Comparison of ENCODE assay signal across 1 cellular context in genomic region chr20:22584922-22585785, GRCh38.
TF ChIP-seq lines count a peak whose summit lies in the region.

No MANE protein-coding gene starts in this region.

TF ChIP-seq in HepG2, 621 proteins besides CTCF, POLR2A, EP300 and RAD21 (continued from another document and continues in another):
- TF ChIP-seq, protein P1, sequence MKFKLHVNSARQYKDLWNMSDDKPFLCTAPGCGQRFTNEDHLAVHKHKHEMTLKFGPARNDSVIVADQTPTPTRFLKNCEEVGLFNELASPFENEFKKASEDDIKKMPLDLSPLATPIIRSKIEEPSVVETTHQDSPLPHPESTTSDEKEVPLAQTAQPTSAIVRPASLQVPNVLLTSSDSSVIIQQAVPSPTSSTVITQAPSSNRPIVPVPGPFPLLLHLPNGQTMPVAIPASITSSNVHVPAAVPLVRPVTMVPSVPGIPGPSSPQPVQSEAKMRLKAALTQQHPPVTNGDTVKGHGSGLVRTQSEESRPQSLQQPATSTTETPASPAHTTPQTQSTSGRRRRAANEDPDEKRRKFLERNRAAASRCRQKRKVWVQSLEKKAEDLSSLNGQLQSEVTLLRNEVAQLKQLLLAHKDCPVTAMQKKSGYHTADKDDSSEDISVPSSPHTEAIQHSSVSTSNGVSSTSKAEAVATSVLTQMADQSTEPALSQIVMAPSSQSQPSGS (CRISPR knock-in tag; IDR thresholded peaks at IDR 0.05): peak; percentile 54; the same call in 1 of the 2 replicates
- TF ChIP-seq NFAT5 (CRISPR knock-in tag; IDR thresholded peaks at IDR 0.05): no peak; the same call in none of the 2 replicates
- peak; percentile 77 for TF ChIP-seq ZMAT3 (CRISPR knock-in tag; conservative IDR thresholded peaks at IDR 0.05)
- TF ChIP-seq ZNF567 (CRISPR knock-in tag; IDR thresholded peaks at IDR 0.05; ENCODE audit: borderline replicate concordance): no peak
- peak; percentile 55; the same call in 1 of the 2 replicates for TF ChIP-seq ARNT2 (CRISPR knock-in tag; IDR thresholded peaks at IDR 0.05; ENCODE audit: low read depth)
- peak; percentile 28; the same call in 1 of the 2 replicates for TF ChIP-seq ZNF549 (CRISPR knock-in tag; IDR thresholded peaks at IDR 0.05)
- TF ChIP-seq SPEN (CRISPR knock-in tag; IDR thresholded peaks at IDR 0.05; ENCODE audit: low read depth): peak; percentile 45
- no peak for TF ChIP-seq RBM39 (IDR thresholded peaks at IDR 0.05; ENCODE audit: low read depth, low read length, poor library complexity, severe bottlenecking)
- peak; percentile 76 for TF ChIP-seq GATAD1 (CRISPR knock-in tag; IDR thresholded peaks at IDR 0.05)
- TF ChIP-seq, protein P2, sequence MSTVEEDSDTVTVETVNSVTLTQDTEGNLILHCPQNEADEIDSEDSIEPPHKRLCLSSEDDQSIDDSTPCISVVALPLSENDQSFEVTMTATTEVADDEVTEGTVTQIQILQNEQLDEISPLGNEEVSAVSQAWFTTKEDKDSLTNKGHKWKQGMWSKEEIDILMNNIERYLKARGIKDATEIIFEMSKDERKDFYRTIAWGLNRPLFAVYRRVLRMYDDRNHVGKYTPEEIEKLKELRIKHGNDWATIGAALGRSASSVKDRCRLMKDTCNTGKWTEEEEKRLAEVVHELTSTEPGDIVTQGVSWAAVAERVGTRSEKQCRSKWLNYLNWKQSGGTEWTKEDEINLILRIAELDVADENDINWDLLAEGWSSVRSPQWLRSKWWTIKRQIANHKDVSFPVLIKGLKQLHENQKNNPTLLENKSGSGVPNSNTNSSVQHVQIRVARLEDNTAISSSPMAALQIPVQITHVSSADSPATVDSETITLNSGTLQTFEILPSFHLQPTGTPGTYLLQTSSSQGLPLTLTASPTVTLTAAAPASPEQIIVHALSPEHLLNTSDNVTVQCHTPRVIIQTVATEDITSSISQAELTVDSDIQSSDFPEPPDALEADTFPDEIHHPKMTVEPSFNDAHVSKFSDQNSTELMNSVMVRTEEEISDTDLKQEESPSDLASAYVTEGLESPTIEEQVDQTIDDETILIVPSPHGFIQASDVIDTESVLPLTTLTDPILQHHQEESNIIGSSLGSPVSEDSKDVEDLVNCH (CRISPR knock-in tag; IDR thresholded peaks at IDR 0.05): no peak
- TF ChIP-seq PBX3 (CRISPR knock-in tag; IDR thresholded peaks at IDR 0.05; ENCODE audit: borderline replicate concordance): no peak; the same call in 1 of the 2 replicates
- no peak; a peak in 1 of 4 replicates for TF ChIP-seq NR2F1 (CRISPR knock-in tag; IDR thresholded peaks at IDR 0.05)
- TF ChIP-seq KIAA2018 (CRISPR knock-in tag; IDR thresholded peaks at IDR 0.05; ENCODE audit: borderline replicate concordance): no peak
- TF ChIP-seq THAP9 (CRISPR knock-in tag; IDR thresholded peaks at IDR 0.05; ENCODE audit: borderline replicate concordance): no peak; the same call in 1 of the 2 replicates
- TF ChIP-seq, protein P3, sequence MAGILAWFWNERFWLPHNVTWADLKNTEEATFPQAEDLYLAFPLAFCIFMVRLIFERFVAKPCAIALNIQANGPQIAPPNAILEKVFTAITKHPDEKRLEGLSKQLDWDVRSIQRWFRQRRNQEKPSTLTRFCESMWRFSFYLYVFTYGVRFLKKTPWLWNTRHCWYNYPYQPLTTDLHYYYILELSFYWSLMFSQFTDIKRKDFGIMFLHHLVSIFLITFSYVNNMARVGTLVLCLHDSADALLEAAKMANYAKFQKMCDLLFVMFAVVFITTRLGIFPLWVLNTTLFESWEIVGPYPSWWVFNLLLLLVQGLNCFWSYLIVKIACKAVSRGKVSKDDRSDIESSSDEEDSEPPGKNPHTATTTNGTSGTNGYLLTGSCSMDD (CRISPR knock-in tag; IDR thresholded peaks at IDR 0.05): 0 out of 2 replicates have a peak, but pooled peaks have one; percentile 15
- TF ChIP-seq CCDC6 (CRISPR knock-in tag; IDR thresholded peaks at IDR 0.05): peak; percentile 91; the same call in 1 of the 2 replicates
- TF ChIP-seq ARID2 (CRISPR knock-in tag; IDR thresholded peaks at IDR 0.05; ENCODE audit: borderline replicate concordance): 0 out of 2 replicates have a peak, but pooled peaks have one; percentile 22
- TF ChIP-seq WIZ (CRISPR knock-in tag; IDR thresholded peaks at IDR 0.05): peak; percentile 86; the same call in 1 of the 2 replicates
- TF ChIP-seq ZNF772 (CRISPR knock-in tag; IDR thresholded peaks at IDR 0.05): peak; percentile 54; the same call in 1 of the 2 replicates
- TF ChIP-seq MEF2D (CRISPR knock-in tag; IDR thresholded peaks at IDR 0.05): peak; percentile 51; the same call in 1 of the 2 replicates
- TF ChIP-seq NFE2 (CRISPR knock-in tag; IDR thresholded peaks at IDR 0.05): no peak
- TF ChIP-seq ZMYM2 (CRISPR knock-in tag; IDR thresholded peaks at IDR 0.05): 0 out of 2 replicates have a peak, but pooled peaks have one; percentile 61
- TF ChIP-seq, protein P4, sequence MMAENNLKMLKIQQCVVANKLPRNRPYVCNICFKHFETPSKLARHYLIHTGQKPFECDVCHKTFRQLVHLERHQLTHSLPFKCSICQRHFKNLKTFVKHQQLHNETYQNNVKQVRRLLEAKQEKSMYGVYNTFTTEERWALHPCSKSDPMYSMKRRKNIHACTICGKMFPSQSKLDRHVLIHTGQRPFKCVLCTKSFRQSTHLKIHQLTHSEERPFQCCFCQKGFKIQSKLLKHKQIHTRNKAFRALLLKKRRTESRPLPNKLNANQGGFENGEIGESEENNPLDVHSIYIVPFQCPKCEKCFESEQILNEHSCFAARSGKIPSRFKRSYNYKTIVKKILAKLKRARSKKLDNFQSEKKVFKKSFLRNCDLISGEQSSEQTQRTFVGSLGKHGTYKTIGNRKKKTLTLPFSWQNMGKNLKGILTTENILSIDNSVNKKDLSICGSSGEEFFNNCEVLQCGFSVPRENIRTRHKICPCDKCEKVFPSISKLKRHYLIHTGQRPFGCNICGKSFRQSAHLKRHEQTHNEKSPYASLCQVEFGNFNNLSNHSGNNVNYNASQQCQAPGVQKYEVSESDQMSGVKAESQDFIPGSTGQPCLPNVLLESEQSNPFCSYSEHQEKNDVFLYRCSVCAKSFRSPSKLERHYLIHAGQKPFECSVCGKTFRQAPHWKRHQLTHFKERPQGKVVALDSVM (CRISPR knock-in tag; IDR thresholded peaks at IDR 0.05): peak; percentile 64
- TF ChIP-seq TARDBP (CRISPR knock-in tag; IDR thresholded peaks at IDR 0.05): no peak; the same call in 1 of the 2 replicates
- peak; percentile 35; the same call in 1 of the 2 replicates for TF ChIP-seq HNRNPL (IDR thresholded peaks at IDR 0.05; ENCODE audit: low read depth, low read length)
- peak; percentile 27; the same call in 1 of the 2 replicates for TF ChIP-seq ETV5 (CRISPR knock-in tag; IDR thresholded peaks at IDR 0.05; ENCODE audit: borderline replicate concordance)
- no peak for TF ChIP-seq U2AF2 (IDR thresholded peaks at IDR 0.05; ENCODE audit: low read depth, low read length)
- 0 out of 2 replicates have a peak, but pooled peaks have one; percentile 26 for TF ChIP-seq ZBTB21 (CRISPR knock-in tag; IDR thresholded peaks at IDR 0.05)
